Comparison of ENCODE assay signal across 14 cellular contexts in genomic region chr3:121768452-121768851, GRCh38.
"Had no signal": no experiment of that assay in that cellular context is flagged by ENCODE, and none has a peak within 500 bp of the region (broad histone marks: within the 10 kb centered on the region; RNA-seq: fewer than 3 reads in every experiment).

No MANE protein-coding gene starts in this region.

- DNase-seq: activated CD8-positive, alpha-beta memory T cell treated with anti-CD3 and anti-CD28 coated beads, Interleukin-2, amount 50 U/mL, for 4 hours; activated CD8-positive, alpha-beta T cell treated with anti-CD3 and anti-CD28 coated beads for 36 hours; activated gamma-delta T cell treated with Interleukin-2 at 50 U/mL for 16 hours; activated naive CD8-positive, alpha-beta T cell treated with anti-CD3 and anti-CD28 coated beads for 36 hours; activated T-cell treated with anti-CD3 and anti-CD28 coated beads, Interleukin-2, amount 50 U/mL, for 72 hours; brain microvascular endothelial cell; hippocampal formation; stimulated activated CD4-positive, alpha-beta T cell treated with anti-CD3 and anti-CD28 coated beads, Interleukin-12 subunit alpha, Interleukin-12 subunit beta, amount 100 ng/mL, for 4 hours; stimulated activated CD4-positive, alpha-beta T cell treated with anti-CD3 and anti-CD28 coated beads, Interleukin-4, amount 100 ng/mL, for 1 hour; stimulated activated CD8-positive, alpha-beta memory T cell treated with anti-CD3 and anti-CD28 coated beads, Interleukin-4, amount 100 ng/mL, for 48 hours; stimulated activated naive CD8-positive, alpha-beta T cell treated with anti-CD3 and anti-CD28 coated beads, Interleukin-15, amount 100 ng/mL, for 72 hours; testis; upper lobe of right lung had no signal

- H3K27me3 Mint-ChIP-seq: activated naive CD8-positive, alpha-beta T cell treated with anti-CD3 and anti-CD28 coated beads for 36 hours; dendritic cell treated with granulocyte-macrophage colony-stimulating factor and Interleukin-4, amounts not matched to agents 40 ng/mL and 50 ng/mL, for 4 days; stimulated activated naive CD8-positive, alpha-beta T cell treated with anti-CD3 and anti-CD28 coated beads, Interleukin-15, amount 100 ng/mL, for 72 hours had no signal

- H3K4me3 Mint-ChIP-seq: activated CD8-positive, alpha-beta T cell treated with anti-CD3 and anti-CD28 coated beads for 36 hours; activated naive CD8-positive, alpha-beta T cell treated with anti-CD3 and anti-CD28 coated beads for 36 hours; activated T-cell treated with anti-CD3 and anti-CD28 coated beads, Interleukin-2, amount 50 U/mL, for 72 hours; dendritic cell treated with granulocyte-macrophage colony-stimulating factor and Interleukin-4, amounts not matched to agents 40 ng/mL and 50 ng/mL, for 4 days; stimulated activated naive CD8-positive, alpha-beta T cell treated with anti-CD3 and anti-CD28 coated beads, Interleukin-15, amount 100 ng/mL, for 72 hours had no signal

- H3K27ac Mint-ChIP-seq: activated CD8-positive, alpha-beta T cell treated with anti-CD3 and anti-CD28 coated beads for 36 hours; activated naive CD8-positive, alpha-beta T cell treated with anti-CD3 and anti-CD28 coated beads for 36 hours; activated T-cell treated with anti-CD3 and anti-CD28 coated beads, Interleukin-2, amount 50 U/mL, for 72 hours; dendritic cell treated with granulocyte-macrophage colony-stimulating factor and Interleukin-4, amounts not matched to agents 40 ng/mL and 50 ng/mL, for 4 days had no signal

- H3K9me3 Mint-ChIP-seq: activated CD8-positive, alpha-beta T cell treated with anti-CD3 and anti-CD28 coated beads for 36 hours; activated naive CD8-positive, alpha-beta T cell treated with anti-CD3 and anti-CD28 coated beads for 36 hours; activated T-cell treated with anti-CD3 and anti-CD28 coated beads, Interleukin-2, amount 50 U/mL, for 72 hours; dendritic cell treated with granulocyte-macrophage colony-stimulating factor and Interleukin-4, amounts not matched to agents 40 ng/mL and 50 ng/mL, for 4 days; stimulated activated naive CD8-positive, alpha-beta T cell treated with anti-CD3 and anti-CD28 coated beads, Interleukin-15, amount 100 ng/mL, for 72 hours had no signal

- ATAC-seq: activated CD8-positive, alpha-beta T cell treated with anti-CD3 and anti-CD28 coated beads for 36 hours; activated T-cell treated with anti-CD3 and anti-CD28 coated beads, Interleukin-2, amount 50 U/mL, for 72 hours; stimulated activated naive CD8-positive, alpha-beta T cell treated with anti-CD3 and anti-CD28 coated beads, Interleukin-15, amount 100 ng/mL, for 72 hours; upper lobe of right lung had no signal

- H3K4me3 ChIP-seq: testis, upper lobe of right lung had no signal

- H3K4me1 Mint-ChIP-seq: activated naive CD8-positive, alpha-beta T cell treated with anti-CD3 and anti-CD28 coated beads for 36 hours; stimulated activated naive CD8-positive, alpha-beta T cell treated with anti-CD3 and anti-CD28 coated beads, Interleukin-15, amount 100 ng/mL, for 72 hours had no signal
